Comparison of ENCODE assay signal across 25 cellular contexts in genomic region chr13:109764045-109764444, GRCh38. TPM values are rescaled to one million over a fixed set of nuclear protein-coding genes. Genes with fewer than 3 reads are reported as not detected.
DNase-seq lines count a peak whose midpoint lies in the region; ATAC-seq, FAIRE-seq and TF ChIP-seq lines count a peak whose summit lies in the region.
"Had no signal": no experiment of that assay in that cellular context is flagged by ENCODE, and none has a peak within 500 bp of the region (broad histone marks: within the 10 kb centered on the region; RNA-seq: fewer than 3 reads in every experiment).

No MANE protein-coding gene starts in this region.

- no peaks in the 10 kb centered on the region for H3K27me3 Mint-ChIP-seq in activated T-cell treated with anti-CD3 and anti-CD28 coated beads, Interleukin-2, amount 50 U/mL, for 72 hours (ENCODE audit: low read depth)
- H3K27me3 Mint-ChIP-seq in CD4-positive, alpha-beta T cell = no peaks in the 10 kb centered on the region
- H3K27me3 Mint-ChIP-seq: activated CD4-positive, alpha-beta memory T cell treated with anti-CD3 and anti-CD28 coated beads, Interleukin-2, amount 10 ng/mL, durations not matched to agents 7 days and 5 days; activated naive CD8-positive, alpha-beta T cell treated with anti-CD3 and anti-CD28 coated beads, Interleukin-2, amount 10 ng/mL, durations not matched to agents 7 days and 5 days; naive thymus-derived CD8-positive, alpha-beta T cell; type B pancreatic cell had no signal

- H3K4me1 ChIP-seq in DND-41 (ENCODE audit: insufficient read depth, low read length) (peaks cover 49% of the 10 kb centered on the region), PC-9 (replicated peaks; ENCODE audit: insufficient read depth) (peaks cover 26% of the 10 kb centered on the region), trophoblast cell (ENCODE audit: control insufficient read depth in 1 of 2, insufficient read depth in 2 of 2, low read length in 2 of 2) (no peaks in the 10 kb centered on the region)

- no peak for TF ChIP-seq CTCF in DND-41 (IDR thresholded peaks at IDR 0.05; ENCODE audit: borderline replicate concordance, extremely low read depth, low read length, poor library complexity, severe bottlenecking)
- no peak for TF ChIP-seq CTCF in PC-9 (conservative IDR thresholded peaks at IDR 0.05)
- TF ChIP-seq CTCF in dorsolateral prefrontal cortex (IDR thresholded peaks at IDR 0.05 in 54 of 56, conservative IDR thresholded peaks at IDR 0.05 in 2 of 56; ENCODE audit: low read depth in 1 of 56, partially characterized antibody in 56 of 56) = no peak
- TF ChIP-seq CTCF in CD4-positive, alpha-beta T cell (IDR thresholded peaks at IDR 0.05) = no peak

- intact Hi-C loops in PC-9 (cut with micrococcal nuclease; ENCODE audit: unreplicated experiment) = no loop called here
- intact Hi-C loops in dorsolateral prefrontal cortex (cut with DNase I) = no loop called here
- intact Hi-C loops in CD4-positive, alpha-beta T cell (cut with DNase I, micrococcal nuclease) = loop anchor here in 1 of 2 experiments (2.0 kb wide), 1 partner anchor 15 kb away; no protein-coding TSS in a partner anchor

- no peaks in the 10 kb centered on the region for H3K9me3 Mint-ChIP-seq in activated T-cell treated with anti-CD3 and anti-CD28 coated beads, Interleukin-2, amount 50 U/mL, for 72 hours
- no peaks in the 10 kb centered on the region for H3K9me3 Mint-ChIP-seq in CD4-positive, alpha-beta T cell
- H3K9me3 Mint-ChIP-seq: activated CD4-positive, alpha-beta memory T cell treated with anti-CD3 and anti-CD28 coated beads, Interleukin-2, amount 10 ng/mL, durations not matched to agents 7 days and 5 days; activated naive CD8-positive, alpha-beta T cell treated with anti-CD3 and anti-CD28 coated beads, Interleukin-2, amount 10 ng/mL, durations not matched to agents 7 days and 5 days; activated T-helper 2 cell treated with anti-CD3 and anti-CD28 coated beads, Interferon-gamma antibody, Interleukin-2, Interleukin-4, amounts not matched to agents 10 μg/mL and 5 μg/mL and 100 μg/mL, durations not matched to agents 14 hours and 24 hours and 36 hours; naive thymus-derived CD8-positive, alpha-beta T cell; type B pancreatic cell had no signal

- FAIRE-seq in GM19239 (lab: Jason Lieb, UNC) = no peak
- FAIRE-seq: astrocyte, endothelial cell of umbilical vein, GM18507 had no signal

- H3F3A ChIP-seq in PC-9 (ENCODE audit: insufficient read depth, low read depth) = peaks cover 73% of the 10 kb centered on the region

- no peaks in the 10 kb centered on the region for H3K9me2 ChIP-seq in PC-9 (ENCODE audit: insufficient read depth)

- no peak overlapping the region for H3K14ac ChIP-seq in trophoblast cell (ENCODE audit: low read length)

- no peak overlapping the region for H4K8ac ChIP-seq in trophoblast cell (ENCODE audit: low read depth, low read length)

- H3K79me1 ChIP-seq in trophoblast cell (ENCODE audit: low read length) = no peaks in the 10 kb centered on the region

- no peak overlapping the region for H3K4me3 Mint-ChIP-seq in activated T-cell treated with anti-CD3 and anti-CD28 coated beads, Interleukin-2, amount 50 U/mL, for 72 hours
- no peak overlapping the region for H3K4me3 Mint-ChIP-seq in CD4-positive, alpha-beta T cell
- H3K4me3 Mint-ChIP-seq: activated CD4-positive, alpha-beta memory T cell treated with anti-CD3 and anti-CD28 coated beads, Interleukin-2, amount 10 ng/mL, durations not matched to agents 7 days and 5 days; activated naive CD8-positive, alpha-beta T cell treated with anti-CD3 and anti-CD28 coated beads, Interleukin-2, amount 10 ng/mL, durations not matched to agents 7 days and 5 days; type B pancreatic cell had no signal

- H2BK5ac ChIP-seq in trophoblast cell (ENCODE audit: low read depth, low read length, poor library complexity) = no peak overlapping the region

- no peak overlapping the region for H3K27ac Mint-ChIP-seq in activated T-cell treated with anti-CD3 and anti-CD28 coated beads, Interleukin-2, amount 50 U/mL, for 72 hours
- H3K27ac Mint-ChIP-seq in CD4-positive, alpha-beta T cell = no peak overlapping the region
- H3K27ac Mint-ChIP-seq: activated naive CD8-positive, alpha-beta T cell treated with anti-CD3 and anti-CD28 coated beads, Interleukin-2, amount 10 ng/mL, durations not matched to agents 7 days and 5 days had no signal

- H3K27ac ChIP-seq in DND-41 (ENCODE audit: low read length) (peak overlapping the region; percentile 85), PC-9 (peak overlapping the region; percentile 35; the same call in 1 of the 2 replicates), dorsolateral prefrontal cortex (peak overlapping the region in 50 of 59 donors; percentile 0 to 88 (median 68)), trophoblast cell (ENCODE audit: low read depth, low read length) (no peak overlapping the region)
- no peak overlapping the region for H3K27ac ChIP-seq in CD4-positive, alpha-beta T cell (ENCODE audit: low read depth, low read length)
- H3K27ac ChIP-seq: C4-2B had no signal

- H3K27me3 ChIP-seq in DND-41 (ENCODE audit: insufficient read depth, low read length, poor library complexity) = no peaks in the 10 kb centered on the region
- no peaks in the 10 kb centered on the region for H3K27me3 ChIP-seq in PC-9 (ENCODE audit: insufficient read depth, low read depth)
- no peaks in the 10 kb centered on the region for H3K27me3 ChIP-seq in dorsolateral prefrontal cortex
- H3K27me3 ChIP-seq in trophoblast cell (ENCODE audit: insufficient read depth, low read length) = no peaks in the 10 kb centered on the region
- H3K27me3 ChIP-seq in CD4-positive, alpha-beta T cell (ENCODE audit: control insufficient read depth, insufficient read depth, low read length) = no peaks in the 10 kb centered on the region
- H3K27me3 ChIP-seq: SJCRH30 had no signal

- WGBS in trophoblast cell (ENCODE audit: extremely low coverage, insufficient coverage, insufficient read length) = no CpG with 5 or more reads among the region's 7 CpGs

- H2BK12ac ChIP-seq in trophoblast cell (ENCODE audit: low read length) = no peak overlapping the region

- H3K36me3 ChIP-seq in DND-41 (ENCODE audit: insufficient read depth, low read length) (no peaks in the 10 kb centered on the region), PC-9 (ENCODE audit: low read depth) (peaks cover 73% of the 10 kb centered on the region), trophoblast cell (ENCODE audit: control insufficient read depth in 1 of 2, insufficient read depth in 2 of 2, low read length in 2 of 2) (no peaks in the 10 kb centered on the region)
- H3K36me3 ChIP-seq: SJCRH30 had no signal

- H2BK120ac ChIP-seq in trophoblast cell (ENCODE audit: insufficient read depth, low read length, poor library complexity) = no peak overlapping the region

- no peak overlapping the region for H3K23ac ChIP-seq in trophoblast cell (ENCODE audit: low read length)

- no peak overlapping the region for H3K18ac ChIP-seq in trophoblast cell (ENCODE audit: low read length)

- no peak overlapping the region for H2AK5ac ChIP-seq in trophoblast cell (ENCODE audit: low read length)

- POLR2A ChIA-PET in PC-9 (lab: Charles Lee; ENCODE audit: unreplicated experiment) = interaction anchor here (0.5 kb wide), 1 partner anchor 30 kb away, joined by 9 read pairs; no protein-coding TSS in a partner anchor
- POLR2A ChIA-PET in CD4-positive, alpha-beta T cell (lab: Charles Lee) = interaction anchor here (1.2 kb wide), 1 partner anchor 21 kb away, joined by 3 read pairs; no protein-coding TSS in a partner anchor

- ATAC-seq in DND-41 (ENCODE audit: insufficient read depth, low read depth) (peak; percentile 77), GM21723 (IDR thresholded peaks at IDR 0.05; ENCODE audit: unreplicated experiment) (no peak)
- ATAC-seq in activated T-cell treated with anti-CD3 and anti-CD28 coated beads, Interleukin-2, amount 50 U/mL, for 72 hours (replicated peaks in 1 of 2) = no peak
- no peak for ATAC-seq in CD4-positive, alpha-beta T cell (ENCODE audit: poor library complexity)
- ATAC-seq: activated CD4-positive, CD25-positive, alpha-beta regulatory T cell treated with anti-CD3 and anti-CD28 coated beads, Interleukin-2, amount 50 U/mL, for 24 hours; Panc1 had no signal

- no peak overlapping the region for H3K4ac ChIP-seq in trophoblast cell (ENCODE audit: low read depth, low read length)

- H3K9me3 ChIP-seq in DND-41 (ENCODE audit: insufficient read depth, low read length, severe bottlenecking) = no peaks in the 10 kb centered on the region
- H3K9me3 ChIP-seq in PC-9 (ENCODE audit: insufficient read depth, low read depth) = no peaks in the 10 kb centered on the region
- H3K9me3 ChIP-seq in trophoblast cell (ENCODE audit: insufficient read depth, low read depth, low read length) = no peaks in the 10 kb centered on the region
- no peaks in the 10 kb centered on the region for H3K9me3 ChIP-seq in CD4-positive, alpha-beta T cell (ENCODE audit: control insufficient read depth, low read length)
- H3K9me3 ChIP-seq: SJCRH30 had no signal

- peak overlapping the region; percentile 54 for H3K9ac ChIP-seq in DND-41 (ENCODE audit: low read depth, low read length)
- H3K9ac ChIP-seq in trophoblast cell (ENCODE audit: low read length) = no peak overlapping the region

- H3K36me3 Mint-ChIP-seq in activated T-cell treated with anti-CD3 and anti-CD28 coated beads, Interleukin-2, amount 50 U/mL, for 72 hours (ENCODE audit: insufficient read depth in 2 of 2) = no peaks in the 10 kb centered on the region
- H3K36me3 Mint-ChIP-seq in CD4-positive, alpha-beta T cell (ENCODE audit: low read depth) = peaks cover 24% of the 10 kb centered on the region
- H3K36me3 Mint-ChIP-seq: activated naive CD8-positive, alpha-beta T cell treated with anti-CD3 and anti-CD28 coated beads, Interleukin-2, amount 10 ng/mL, durations not matched to agents 7 days and 5 days had no signal

- H3K4me3 ChIP-seq in DND-41 (ENCODE audit: low read depth in 1 of 2, low read length in 2 of 2) = peak overlapping the region in 1 of 2 experiments; percentile 22; a peak in 1 of 4 replicates
- H3K4me3 ChIP-seq in PC-9 = no peak overlapping the region
- H3K4me3 ChIP-seq in dorsolateral prefrontal cortex = peak overlapping the region in 6 of 59 donors; percentile 0 to 41 (median 26)
- no peak overlapping the region for H3K4me3 ChIP-seq in trophoblast cell (ENCODE audit: low read depth, low read length)
- H3K4me3 ChIP-seq: SJCRH30, smooth muscle cell had no signal

- H2AFZ ChIP-seq in DND-41 (ENCODE audit: low read depth, low read length) = peak overlapping the region; percentile 15
- H2AFZ ChIP-seq in PC-9 = no peak overlapping the region
- H2AFZ ChIP-seq in trophoblast cell (ENCODE audit: insufficient read depth, low read length, poor library complexity) = no peak overlapping the region

- H4K91ac ChIP-seq in trophoblast cell (ENCODE audit: low read depth, low read length) = no peak overlapping the region

- no peak overlapping the region for H4K12ac ChIP-seq in trophoblast cell (ENCODE audit: low read depth, low read length)

- H4K20me1 ChIP-seq in DND-41 (ENCODE audit: insufficient read depth, low read length) = no peaks in the 10 kb centered on the region
- H4K20me1 ChIP-seq in PC-9 (ENCODE audit: insufficient read depth) = peaks cover 86% of the 10 kb centered on the region

- H3K4me2 ChIP-seq in DND-41 (ENCODE audit: insufficient read depth, low read length) (peak overlapping the region; percentile 61), PC-9 (no peak overlapping the region), trophoblast cell (ENCODE audit: low read length) (no peak overlapping the region)
- H3K4me2 ChIP-seq: smooth muscle cell had no signal

- no TSS peak for BruUV-seq in PC-9 (replicated peaks; lab: Mats Ljungman, UMichigan)

- H3K79me2 ChIP-seq in DND-41 (ENCODE audit: insufficient read depth, low read length) (no peaks in the 10 kb centered on the region), PC-9 (ENCODE audit: low read depth) (peaks cover 99% of the 10 kb centered on the region), trophoblast cell (ENCODE audit: control insufficient read depth, insufficient read depth, low read length, poor library complexity) (no peaks in the 10 kb centered on the region)

- DNase-seq in DND-41 = peak; percentile 68
- no peak for DNase-seq in PC-9
- no peak for DNase-seq in dorsolateral prefrontal cortex
- peak; percentile 45 to 53 for DNase-seq in trophoblast cell
- DNase-seq in GM19239 (ENCODE audit: insufficient read length, low spot score) = no peak
- DNase-seq in activated T-cell treated with anti-CD3 and anti-CD28 coated beads, Interleukin-2, amount 50 U/mL, for 72 hours = no peak
- DNase-seq in CD4-positive, alpha-beta T cell = no peak
- DNase-seq: activated CD4-positive, alpha-beta memory T cell treated with anti-CD3 and anti-CD28 coated beads, Interleukin-2, amount 10 ng/mL, durations not matched to agents 7 days and 5 days; activated naive CD8-positive, alpha-beta T cell treated with anti-CD3 and anti-CD28 coated beads, Interleukin-2, amount 10 ng/mL, durations not matched to agents 7 days and 5 days; Calu3; central memory CD4-positive, alpha-beta T cell; stimulated activated CD4-positive, alpha-beta T cell treated with anti-CD3 and anti-CD28 coated beads, Interleukin-1b, Interleukin-23, amount 100 ng/mL, for 48 hours; stimulated activated CD8-positive, alpha-beta memory T cell treated with anti-CD3 and anti-CD28 coated beads, Interleukin-4, amount 100 ng/mL, for 48 hours had no signal

- peaks cover 43% of the 10 kb centered on the region for H3K4me1 Mint-ChIP-seq in activated T-cell treated with anti-CD3 and anti-CD28 coated beads, Interleukin-2, amount 50 U/mL, for 72 hours (ENCODE audit: low read depth)
- H3K4me1 Mint-ChIP-seq in CD4-positive, alpha-beta T cell (ENCODE audit: low read depth) = peaks cover 73% of the 10 kb centered on the region

- CTCF ChIA-PET in PC-9 (lab: Charles Lee) = no interaction called here
- CTCF ChIA-PET in CD4-positive, alpha-beta T cell (lab: Charles Lee) = no interaction called here

RNA-seq across cellular contexts. Expression of gene IRS2, which starts 22.3 kb away (rescaled TPM):
- total RNA-seq in PC-9 (2021) = 31.3 and 39.2 TPM in 2 replicates
- total RNA-seq in dorsolateral prefrontal cortex = 100 to 1,000 TPM in 1 of 120 experiments, 10 to 100 TPM in 119; 46.0 to 107 (median 73.1) TPM
- 6.2 and 6.6 TPM in 2 replicates for polyA plus RNA-seq in trophoblast cell (2013)
- 1 to 10 TPM; 5.4 to 5.6 TPM for total RNA-seq in activated T-cell treated with anti-CD3 and anti-CD28 coated beads, Interleukin-2, amount 50 U/mL, for 72 hours
- 100 to 1,000 TPM; 188 to 193 TPM for total RNA-seq in CD4-positive, alpha-beta T cell

Comparison
In these comparisons a context has a peak if more than half of its experiments do, and no peak if none do; other contexts are left out.
1. DNase-seq: peak in DND-41 (single experiment) and trophoblast cell (2 of 2); none in PC-9 (0 of 2), dorsolateral prefrontal cortex (0 of 10), GM19239 (single experiment), activated T-cell treated with anti-CD3 and anti-CD28 coated beads, Interleukin-2, amount 50 U/mL, for 72 hours (0 of 2) and CD4-positive, alpha-beta T cell (0 of 10).
2. H3K27ac ChIP-seq: peak in DND-41 (single experiment), PC-9 (single experiment) and dorsolateral prefrontal cortex (50 of 59); none in trophoblast cell (single experiment) and CD4-positive, alpha-beta T cell (single experiment).